Comparison of ENCODE assay signal across 8 cellular contexts in the genomic region with DNA sequence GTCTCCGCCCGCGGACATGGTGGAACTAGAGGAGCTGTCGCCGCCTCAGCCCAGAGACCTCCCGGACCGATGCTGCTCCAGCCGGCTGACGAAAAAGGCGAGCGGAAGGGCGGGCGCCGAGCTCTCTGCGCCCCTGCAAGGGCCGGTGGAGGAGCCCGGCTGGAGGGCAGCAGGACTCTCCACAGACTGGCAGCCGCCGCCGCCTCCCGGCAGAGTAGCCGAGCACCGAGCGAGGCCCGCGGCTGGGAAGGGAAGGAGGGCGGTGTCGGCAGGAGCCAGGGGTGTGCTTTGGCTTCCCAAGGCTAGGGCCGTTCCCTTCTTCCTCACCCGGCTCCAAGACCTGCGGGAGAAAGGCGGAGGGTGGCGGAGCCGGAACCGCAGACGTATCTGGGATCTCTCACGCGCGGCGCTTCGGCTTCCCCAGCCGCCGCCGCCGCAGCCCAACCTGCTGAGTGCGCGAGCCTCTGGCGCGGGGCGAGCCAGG. TPM values are rescaled to one million over a fixed set of nuclear protein-coding genes. Genes with fewer than 3 reads are reported as not detected.
A peak's percentile ranks its signal among the peaks of the same experiment; 100 is the strongest.
DNase-seq lines count a peak whose midpoint lies in the region; ATAC-seq and TF ChIP-seq lines count a peak whose summit lies in the region.
"Not testable (repeated sequence)": the region's sequence is repeated elsewhere in the genome, so short reads cannot be mapped to it uniquely, and the experiment has no call there.
"Had no signal": no experiment of that assay in that cellular context is flagged by ENCODE, and none has a peak within 500 bp of the region (broad histone marks: within the 10 kb centered on the region; RNA-seq: fewer than 3 reads in every experiment).

A gene (minus strand): TSS at position 466 of the 484 bp plus-strand sequence. CDS start 448 bp downstream, at position 18.

- H4K91ac ChIP-seq in mesenchymal stem cell (ENCODE audit: low read length) = not testable (repeated sequence)

- 0 to 1% methylated on average over 38 to 42 of the region's 50 CpGs for WGBS in heart right ventricle, 2 donors
- WGBS in mesenchymal stem cell = 0% methylated on average over 24 of the region's 50 CpGs
- 2% methylated on average over 32 of the region's 50 CpGs for WGBS in prostate gland

- peak; percentile 43 for ATAC-seq in GM19351 (IDR thresholded peaks at IDR 0.05; ENCODE audit: unreplicated experiment)
- ATAC-seq in heart right ventricle = peak in 5 of 8 donors; percentile 46 to 77 (median 61)

- not testable (repeated sequence) for TF ChIP-seq CTCF in choroid plexus epithelial cell (conservative IDR thresholded peaks at IDR 0.05; ENCODE audit: low read depth, low read length); heart right ventricle (IDR thresholded peaks at IDR 0.05); prostate gland (IDR thresholded peaks at IDR 0.05)

- not testable (repeated sequence) for H2BK5ac ChIP-seq in mesenchymal stem cell (ENCODE audit: low read depth, low read length, poor library complexity, severe bottlenecking)

- H3K18ac ChIP-seq in mesenchymal stem cell (ENCODE audit: low read depth in 1 of 2, low read length in 2 of 2) = not testable (repeated sequence)

- H2BK15ac ChIP-seq in mesenchymal stem cell (ENCODE audit: low read depth, poor library complexity, severe bottlenecking) = not testable (repeated sequence)

- peak within 1 kb of the TSS; percentile 95 for H3K4me2 ChIP-seq in mesenchymal stem cell (ENCODE audit: low read length, poor library complexity, severe bottlenecking)

- H3K9ac ChIP-seq in mesenchymal stem cell (ENCODE audit: low read length) = not testable (repeated sequence)

- intact Hi-C loops in heart right ventricle (cut with DNase I); prostate gland (cut with DNase I): not testable (repeated sequence)

- not testable (repeated sequence) for H4K8ac ChIP-seq in mesenchymal stem cell (ENCODE audit: low read length)

- peaks cover 62% of the 10 kb centered on the region for H3K27me3 Mint-ChIP-seq in activated T-cell treated with anti-CD3 and anti-CD28 coated beads, Interleukin-2, amount 50 U/mL, for 24 hours

- not testable (repeated sequence) for H3K4me1 Mint-ChIP-seq in activated T-cell treated with anti-CD3 and anti-CD28 coated beads, Interleukin-2, amount 50 U/mL, for 24 hours (ENCODE audit: low read depth)

- not testable (repeated sequence) for H3K36me3 Mint-ChIP-seq in activated T-cell treated with anti-CD3 and anti-CD28 coated beads, Interleukin-2, amount 50 U/mL, for 24 hours (ENCODE audit: low read depth)

- H3K9me3 Mint-ChIP-seq in activated T-cell treated with anti-CD3 and anti-CD28 coated beads, Interleukin-2, amount 50 U/mL, for 24 hours = not testable (repeated sequence)

- H3K27ac Mint-ChIP-seq in activated T-cell treated with anti-CD3 and anti-CD28 coated beads, Interleukin-2, amount 50 U/mL, for 24 hours = not testable (repeated sequence)

- not testable (repeated sequence) for H3K9me3 ChIP-seq in heart right ventricle; mesenchymal stem cell (ENCODE audit: control insufficient read depth, low read length); prostate gland

- not testable (repeated sequence) for H3K4ac ChIP-seq in mesenchymal stem cell (ENCODE audit: low read depth in 1 of 2, low read length in 2 of 2)

- H2BK120ac ChIP-seq in mesenchymal stem cell (ENCODE audit: low read depth, low read length) = not testable (repeated sequence)

- H3K79me1 ChIP-seq in mesenchymal stem cell (replicated peaks; ENCODE audit: low read length, poor library complexity, severe bottlenecking) = not testable (repeated sequence)

- not testable (repeated sequence) for H3K27ac ChIP-seq in heart right ventricle; mesenchymal stem cell (ENCODE audit: low read length, poor library complexity, severe bottlenecking)
- peak within 1 kb of the TSS in 1 of 2 donors; percentile 75 for H3K27ac ChIP-seq in prostate gland

- H2BK12ac ChIP-seq in mesenchymal stem cell (ENCODE audit: low read length in 2 of 2) = not testable (repeated sequence)

- peak within 1 kb of the TSS; percentile 31 for H3K4me3 Mint-ChIP-seq in activated T-cell treated with anti-CD3 and anti-CD28 coated beads, Interleukin-2, amount 50 U/mL, for 24 hours

- H3K4me1 ChIP-seq in heart right ventricle; mesenchymal stem cell (ENCODE audit: control insufficient read depth, insufficient read depth, low read depth, low read length); prostate gland (replicated peaks): not testable (repeated sequence)

- H3K27me3 ChIP-seq in heart right ventricle (peaks cover 0 to 74% (median 58%) of the 10 kb centered on the region in 7 donors), mesenchymal stem cell (ENCODE audit: control insufficient read depth in 1 of 2, insufficient read depth in 1 of 2, low read length in 2 of 2) (peaks cover 10 to 11% of the 10 kb centered on the region in 2 experiments)
- not testable (repeated sequence) for H3K27me3 ChIP-seq in prostate gland (replicated peaks; ENCODE audit: insufficient read depth)

- H3K23ac ChIP-seq in mesenchymal stem cell (ENCODE audit: low read length in 2 of 2) = not testable (repeated sequence)

- not testable (repeated sequence) for TF ChIP-seq POLR2A in prostate gland (IDR thresholded peaks at IDR 0.05)

- DNase-seq in NCI-H524 (lab: John Stamatoyannopoulos, UW) (peak; percentile 2 to 14), choroid plexus epithelial cell (ENCODE audit: low read depth) (peak; percentile 7), mesenchymal stem cell (peak; percentile 19)
- DNase-seq in activated T-cell treated with anti-CD3 and anti-CD28 coated beads, Interleukin-2, amount 50 U/mL, for 24 hours; heart right ventricle; prostate gland (ENCODE audit: low spot score): not testable (repeated sequence)

- not testable (repeated sequence) for H2AFZ ChIP-seq in mesenchymal stem cell (ENCODE audit: low read depth, low read length)

- peak within 1 kb of the TSS; percentile 37 for H3K4me3 ChIP-seq in choroid plexus epithelial cell (ENCODE audit: low read depth, low read length)
- peak within 1 kb of the TSS in 9 of 10 donors; percentile 9 to 36 (median 31) for H3K4me3 ChIP-seq in heart right ventricle
- H3K4me3 ChIP-seq in mesenchymal stem cell (ENCODE audit: insufficient read depth in 1 of 2, low read depth in 1 of 2, low read length in 2 of 2) = peak within 1 kb of the TSS in 1 of 2 experiments; percentile 40
- peak within 1 kb of the TSS; percentile 18 to 30 for H3K4me3 ChIP-seq in prostate gland

- not testable (repeated sequence) for H2AK5ac ChIP-seq in mesenchymal stem cell (ENCODE audit: low read length, severe bottlenecking)

- H3K36me3 ChIP-seq in heart right ventricle; mesenchymal stem cell (ENCODE audit: control insufficient read depth in 1 of 2, insufficient read depth in 2 of 2, low read depth in 1 of 2, low read length in 2 of 2); prostate gland: not testable (repeated sequence)

- H3K14ac ChIP-seq in mesenchymal stem cell (ENCODE audit: low read length in 2 of 2) = not testable (repeated sequence)

RNA-seq across cellular contexts. Expression of the gene that starts here (rescaled TPM):
- total RNA-seq in heart right ventricle (under 1 TPM in 1 of 10 donors, not detected in 9; 0.48 TPM), prostate gland (under 1 TPM; 0.68 to 0.77 TPM)
- polyA plus RNA-seq in heart right ventricle = under 1 TPM in 1 of 2 donors, not detected in 1; 0.01 TPM
- 0.03 TPM for polyA plus RNA-seq in mesenchymal stem cell (2013, experiment 1 of 2)
- polyA plus RNA-seq in mesenchymal stem cell (2013, experiment 2 of 2) = 0.03 TPM
- total RNA-seq: glomerular endothelial cell had no signal

Comparison
In these comparisons a context has a peak if more than half of its experiments do, and no peak if none do; other contexts are left out.
1. Peak in ATAC-seq and H3K4me3 ChIP-seq in heart right ventricle; RNA of the gene not detected or under 1 TPM.